Comparison of ENCODE assay signal across 1 cellular context in the genomic region with DNA sequence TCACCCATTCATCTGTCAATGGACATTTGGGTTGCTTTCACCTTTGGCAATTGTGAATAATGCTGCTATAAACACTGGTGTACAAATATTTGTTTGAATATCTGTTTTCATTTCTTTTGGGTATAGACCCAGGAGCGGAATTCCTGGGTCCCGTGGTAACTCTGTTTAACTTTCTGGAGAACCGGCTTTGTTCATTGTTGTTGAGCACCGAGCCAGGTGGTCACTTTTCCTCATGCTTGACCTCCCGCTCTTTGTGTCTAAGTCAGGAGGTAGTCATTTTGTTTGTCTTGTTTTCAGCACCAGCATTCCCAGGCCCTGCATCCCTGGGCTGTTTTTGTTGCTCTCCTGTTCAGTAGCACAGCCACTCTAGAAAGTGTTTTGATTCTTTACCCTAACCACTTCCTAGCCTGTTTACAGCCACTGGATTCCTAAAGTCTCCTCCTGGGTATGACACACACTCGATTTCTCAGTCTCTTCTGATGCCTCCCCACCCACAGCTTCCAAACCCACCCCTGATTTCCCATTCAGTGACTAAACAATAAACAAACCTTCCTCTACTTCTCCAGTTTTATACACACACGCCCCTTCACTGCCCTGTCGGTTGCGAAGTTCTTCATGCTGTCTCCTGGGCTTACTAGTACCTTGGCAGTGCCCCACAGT.
TF ChIP-seq lines count a peak whose summit lies in the region.

No MANE protein-coding gene starts in this region.

TF ChIP-seq in GM23338, 12 proteins besides CTCF, POLR2A, EP300 and RAD21:
- TF ChIP-seq ZNF331 (CRISPR knock-in tag; IDR thresholded peaks at IDR 0.05; ENCODE audit: low read depth) (no peak), JUNB (IDR thresholded peaks at IDR 0.05; ENCODE audit: unreplicated experiment) (no peak), EZH2 (IDR thresholded peaks at IDR 0.05; ENCODE audit: low read depth, unreplicated experiment) (no peak), ZNF114 (CRISPR knock-in tag; IDR thresholded peaks at IDR 0.05) (no peak), STAT1 (IDR thresholded peaks at IDR 0.05; ENCODE audit: unreplicated experiment) (no peak), POLR2AphosphoS5 (IDR thresholded peaks at IDR 0.05; ENCODE audit: low read depth) (no peak), EZH2phosphoT487 (IDR thresholded peaks at IDR 0.05; ENCODE audit: unreplicated experiment) (no peak), CREB1 (CRISPR knock-in tag; IDR thresholded peaks at IDR 0.05; ENCODE audit: low read depth) (no peak), NANOG (IDR thresholded peaks at IDR 0.05; ENCODE audit: borderline replicate concordance) (no peak)
- TF ChIP-seq, protein P1, sequence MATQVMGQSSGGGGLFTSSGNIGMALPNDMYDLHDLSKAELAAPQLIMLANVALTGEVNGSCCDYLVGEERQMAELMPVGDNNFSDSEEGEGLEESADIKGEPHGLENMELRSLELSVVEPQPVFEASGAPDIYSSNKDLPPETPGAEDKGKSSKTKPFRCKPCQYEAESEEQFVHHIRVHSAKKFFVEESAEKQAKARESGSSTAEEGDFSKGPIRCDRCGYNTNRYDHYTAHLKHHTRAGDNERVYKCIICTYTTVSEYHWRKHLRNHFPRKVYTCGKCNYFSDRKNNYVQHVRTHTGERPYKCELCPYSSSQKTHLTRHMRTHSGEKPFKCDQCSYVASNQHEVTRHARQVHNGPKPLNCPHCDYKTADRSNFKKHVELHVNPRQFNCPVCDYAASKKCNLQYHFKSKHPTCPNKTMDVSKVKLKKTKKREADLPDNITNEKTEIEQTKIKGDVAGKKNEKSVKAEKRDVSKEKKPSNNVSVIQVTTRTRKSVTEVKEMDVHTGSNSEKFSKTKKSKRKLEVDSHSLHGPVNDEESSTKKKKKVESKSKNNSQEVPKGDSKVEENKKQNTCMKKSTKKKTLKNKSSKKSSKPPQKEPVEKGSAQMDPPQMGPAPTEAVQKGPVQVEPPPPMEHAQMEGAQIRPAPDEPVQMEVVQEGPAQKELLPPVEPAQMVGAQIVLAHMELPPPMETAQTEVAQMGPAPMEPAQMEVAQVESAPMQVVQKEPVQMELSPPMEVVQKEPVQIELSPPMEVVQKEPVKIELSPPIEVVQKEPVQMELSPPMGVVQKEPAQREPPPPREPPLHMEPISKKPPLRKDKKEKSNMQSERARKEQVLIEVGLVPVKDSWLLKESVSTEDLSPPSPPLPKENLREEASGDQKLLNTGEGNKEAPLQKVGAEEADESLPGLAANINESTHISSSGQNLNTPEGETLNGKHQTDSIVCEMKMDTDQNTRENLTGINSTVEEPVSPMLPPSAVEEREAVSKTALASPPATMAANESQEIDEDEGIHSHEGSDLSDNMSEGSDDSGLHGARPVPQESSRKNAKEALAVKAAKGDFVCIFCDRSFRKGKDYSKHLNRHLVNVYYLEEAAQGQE (IDR thresholded peaks at IDR 0.05; ENCODE audit: unreplicated experiment): no peak
- TF ChIP-seq, protein P2, sequence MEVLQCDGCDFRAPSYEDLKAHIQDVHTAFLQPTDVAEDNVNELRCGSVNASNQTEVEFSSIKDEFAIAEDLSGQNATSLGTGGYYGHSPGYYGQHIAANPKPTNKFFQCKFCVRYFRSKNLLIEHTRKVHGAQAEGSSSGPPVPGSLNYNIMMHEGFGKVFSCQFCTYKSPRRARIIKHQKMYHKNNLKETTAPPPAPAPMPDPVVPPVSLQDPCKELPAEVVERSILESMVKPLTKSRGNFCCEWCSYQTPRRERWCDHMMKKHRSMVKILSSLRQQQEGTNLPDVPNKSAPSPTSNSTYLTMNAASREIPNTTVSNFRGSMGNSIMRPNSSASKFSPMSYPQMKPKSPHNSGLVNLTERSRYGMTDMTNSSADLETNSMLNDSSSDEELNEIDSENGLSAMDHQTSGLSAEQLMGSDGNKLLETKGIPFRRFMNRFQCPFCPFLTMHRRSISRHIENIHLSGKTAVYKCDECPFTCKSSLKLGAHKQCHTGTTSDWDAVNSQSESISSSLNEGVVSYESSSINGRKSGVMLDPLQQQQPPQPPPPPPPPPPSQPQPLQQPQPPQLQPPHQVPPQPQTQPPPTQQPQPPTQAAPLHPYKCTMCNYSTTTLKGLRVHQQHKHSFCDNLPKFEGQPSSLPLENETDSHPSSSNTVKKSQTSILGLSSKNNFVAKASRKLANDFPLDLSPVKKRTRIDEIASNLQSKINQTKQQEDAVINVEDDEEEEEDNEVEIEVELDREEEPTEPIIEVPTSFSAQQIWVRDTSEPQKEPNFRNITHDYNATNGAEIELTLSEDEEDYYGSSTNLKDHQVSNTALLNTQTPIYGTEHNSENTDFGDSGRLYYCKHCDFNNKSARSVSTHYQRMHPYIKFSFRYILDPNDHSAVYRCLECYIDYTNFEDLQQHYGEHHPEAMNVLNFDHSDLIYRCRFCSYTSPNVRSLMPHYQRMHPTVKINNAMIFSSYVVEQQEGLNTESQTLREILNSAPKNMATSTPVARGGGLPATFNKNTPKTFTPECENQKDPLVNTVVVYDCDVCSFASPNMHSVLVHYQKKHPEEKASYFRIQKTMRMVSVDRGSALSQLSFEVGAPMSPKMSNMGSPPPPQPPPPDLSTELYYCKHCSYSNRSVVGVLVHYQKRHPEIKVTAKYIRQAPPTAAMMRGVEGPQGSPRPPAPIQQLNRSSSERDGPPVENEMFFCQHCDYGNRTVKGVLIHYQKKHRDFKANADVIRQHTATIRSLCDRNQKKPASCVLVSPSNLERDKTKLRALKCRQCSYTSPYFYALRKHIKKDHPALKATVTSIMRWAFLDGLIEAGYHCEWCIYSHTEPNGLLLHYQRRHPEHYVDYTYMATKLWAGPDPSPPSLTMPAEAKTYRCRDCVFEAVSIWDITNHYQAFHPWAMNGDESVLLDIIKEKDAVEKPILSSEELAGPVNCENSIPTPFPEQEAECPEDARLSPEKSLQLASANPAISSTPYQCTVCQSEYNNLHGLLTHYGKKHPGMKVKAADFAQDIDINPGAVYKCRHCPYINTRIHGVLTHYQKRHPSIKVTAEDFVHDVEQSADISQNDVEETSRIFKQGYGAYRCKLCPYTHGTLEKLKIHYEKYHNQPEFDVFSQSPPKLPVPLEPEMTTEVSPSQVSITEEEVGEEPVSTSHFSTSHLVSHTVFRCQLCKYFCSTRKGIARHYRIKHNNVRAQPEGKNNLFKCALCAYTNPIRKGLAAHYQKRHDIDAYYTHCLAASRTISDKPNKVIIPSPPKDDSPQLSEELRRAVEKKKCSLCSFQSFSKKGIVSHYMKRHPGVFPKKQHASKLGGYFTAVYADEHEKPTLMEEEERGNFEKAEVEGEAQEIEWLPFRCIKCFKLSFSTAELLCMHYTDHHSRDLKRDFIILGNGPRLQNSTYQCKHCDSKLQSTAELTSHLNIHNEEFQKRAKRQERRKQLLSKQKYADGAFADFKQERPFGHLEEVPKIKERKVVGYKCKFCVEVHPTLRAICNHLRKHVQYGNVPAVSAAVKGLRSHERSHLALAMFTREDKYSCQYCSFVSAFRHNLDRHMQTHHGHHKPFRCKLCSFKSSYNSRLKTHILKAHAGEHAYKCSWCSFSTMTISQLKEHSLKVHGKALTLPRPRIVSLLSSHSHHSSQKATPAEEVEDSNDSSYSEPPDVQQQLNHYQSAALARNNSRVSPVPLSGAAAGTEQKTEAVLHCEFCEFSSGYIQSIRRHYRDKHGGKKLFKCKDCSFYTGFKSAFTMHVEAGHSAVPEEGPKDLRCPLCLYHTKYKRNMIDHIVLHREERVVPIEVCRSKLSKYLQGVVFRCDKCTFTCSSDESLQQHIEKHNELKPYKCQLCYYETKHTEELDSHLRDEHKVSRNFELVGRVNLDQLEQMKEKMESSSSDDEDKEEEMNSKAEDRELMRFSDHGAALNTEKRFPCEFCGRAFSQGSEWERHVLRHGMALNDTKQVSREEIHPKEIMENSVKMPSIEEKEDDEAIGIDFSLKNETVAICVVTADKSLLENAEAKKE (CRISPR knock-in tag; IDR thresholded peaks at IDR 0.05): no peak
- TF ChIP-seq, protein P3, sequence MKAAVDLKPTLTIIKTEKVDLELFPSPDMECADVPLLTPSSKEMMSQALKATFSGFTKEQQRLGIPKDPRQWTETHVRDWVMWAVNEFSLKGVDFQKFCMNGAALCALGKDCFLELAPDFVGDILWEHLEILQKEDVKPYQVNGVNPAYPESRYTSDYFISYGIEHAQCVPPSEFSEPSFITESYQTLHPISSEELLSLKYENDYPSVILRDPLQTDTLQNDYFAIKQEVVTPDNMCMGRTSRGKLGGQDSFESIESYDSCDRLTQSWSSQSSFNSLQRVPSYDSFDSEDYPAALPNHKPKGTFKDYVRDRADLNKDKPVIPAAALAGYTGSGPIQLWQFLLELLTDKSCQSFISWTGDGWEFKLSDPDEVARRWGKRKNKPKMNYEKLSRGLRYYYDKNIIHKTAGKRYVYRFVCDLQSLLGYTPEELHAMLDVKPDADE (IDR thresholded peaks at IDR 0.05): no peak
